6 cellular contexts compared by ENCODE assay signal in genomic region chr19:48964205-48965032, GRCh38. TPM values are rescaled to one million over a fixed set of nuclear protein-coding genes. Genes with fewer than 3 reads are reported as not detected.
DNase-seq lines count a peak whose midpoint lies in the region; ATAC-seq, FAIRE-seq and TF ChIP-seq lines count a peak whose summit lies in the region.

No MANE protein-coding gene starts in this region.

- H2AFZ ChIP-seq in GM12878 (ENCODE audit: control insufficient read depth, low read depth, low read length), result peak overlapping the region; percentile 20; the same call in 1 of the 2 replicates

- BruUV-seq in GM12878 (replicated peaks; lab: Mats Ljungman, UMichigan), result TSS peak; percentile 68

- RAD21 ChIA-PET in GM12878 (lab: Charles Lee; ENCODE audit: unreplicated experiment), result interaction anchor here (0.7 to 1.6 kb wide), 10 partner anchors 10 to 176 kb away, joined by 3 to 12 read pairs (median 6); partner anchors contain the start of genes BAX, GYS1 and RUVBL2

- H3K27ac Mint-ChIP-seq in IgD-negative memory B cell (peak overlapping the region; percentile 95 to 100 (median 99)), natural killer cell (peak overlapping the region; percentile 98 to 99)

- H3K36me3 ChIP-seq in GM12878 (ENCODE audit: control insufficient read depth in 2 of 2, insufficient read depth in 2 of 2, low read length in 1 of 2), result peaks cover 3 to 19% of the 10 kb centered on the region in 2 experiments

- H3K27me3 Mint-ChIP-seq in IgD-negative memory B cell (no peaks in the 10 kb centered on the region), natural killer cell (ENCODE audit: low read depth in 2 of 2) (no peaks in the 10 kb centered on the region)

- peak overlapping the region; percentile 73 for H3K9ac ChIP-seq in GM12878 (ENCODE audit: control insufficient read depth, insufficient read depth, low read length)

- 4% methylated on average over 19 of the region's 19 CpGs for WGBS in GM12878 (ENCODE audit: insufficient coverage, insufficient replicate concordance, low lambda C conversion rate, missing lambda C conversion rate)

- peak overlapping the region; percentile 93 to 99 (median 96) for H3K4me3 Mint-ChIP-seq in IgD-negative memory B cell
- H3K4me3 Mint-ChIP-seq in natural killer cell, result peak overlapping the region; percentile 86

- POLR2A ChIA-PET in GM12878 (lab: Charles Lee), result interaction anchor here (0.5 to 4.2 kb wide), 25 partner anchors 9 to 1221 kb away, joined by 3 to 64 read pairs (median 5); partner anchors contain the start of genes BAX, BCAT2, DHDH and GYS1

- H3K27ac ChIP-seq in GM12878 (ENCODE audit: control insufficient read depth, insufficient read depth), result peak overlapping the region; percentile 84

- intact Hi-C loops in GM12878 (cut with micrococcal nuclease; ENCODE audit: unreplicated experiment) (loop anchor here (1.0 to 10.0 kb wide), 2 partner anchors 89 to 330 kb away; partner anchors contain the start of gene DBP), natural killer cell (cut with micrococcal nuclease) (loop anchor here (1.0 to 10.0 kb wide), 4 partner anchors 10 to 320 kb away; partner anchors contain the start of genes BAX, CA11, NUCB1 and PPP1R15A)

- DNase-seq in GM12878 (ENCODE audit: low read depth, low spot score) (no peak), natural killer cell (no peak), NCI-H146 (lab: John Stamatoyannopoulos, UW) (no peak)
- no peak for DNase-seq in stimulated activated CD4-positive, alpha-beta T cell treated with anti-CD3 and anti-CD28 coated beads, Interleukin-2, amount 100 ng/mL, for 48 hours

- H3K9me3 Mint-ChIP-seq in IgD-negative memory B cell, result no peaks in the 10 kb centered on the region
- H3K9me3 Mint-ChIP-seq in natural killer cell, result no peaks in the 10 kb centered on the region

- no peak for TF ChIP-seq RAD21 in GM12878 (IDR thresholded peaks at IDR 0.05; ENCODE audit: insufficient read depth, low read depth, low read length)

- ATAC-seq in GM12878 (no peak), natural killer cell (no peak), HG03469 (IDR thresholded peaks at IDR 0.05; ENCODE audit: unreplicated experiment) (no peak)

- no peaks in the 10 kb centered on the region for H4K20me1 ChIP-seq in GM12878 (ENCODE audit: control insufficient read depth, insufficient read depth)

- peak overlapping the region; percentile 73 for H3K4me3 ChIP-seq in GM12878

- FAIRE-seq in GM12878 (lab: Jason Lieb, UNC), result peak; percentile 72

- CTCF ChIA-PET in GM12878 (lab: Yijun Ruan, JAX), result interaction anchor here (0.7 to 2.2 kb wide), 8 partner anchors 29 to 488 kb away, joined by 3 to 10 read pairs (median 5); partner anchors contain the start of genes GYS1, HSD17B14, PIH1D1 and PPP1R15A

- in situ Hi-C loops in GM12878 (cut with MboI), result no loop called here

- H3K9me3 ChIP-seq in GM12878 (replicated peaks; ENCODE audit: control insufficient read depth, insufficient read depth, low read length), result no peaks in the 10 kb centered on the region

- H3K4me1 ChIP-seq in GM12878 (ENCODE audit: control insufficient read depth, insufficient read depth, low read length), result peaks cover 41% of the 10 kb centered on the region

- peak overlapping the region; percentile 98 for H3K4me2 ChIP-seq in GM12878 (ENCODE audit: control insufficient read depth, insufficient read depth)

- peaks cover 33% of the 10 kb centered on the region for H3K79me2 ChIP-seq in GM12878 (ENCODE audit: control insufficient read depth, insufficient read depth, low read length)

- no peaks in the 10 kb centered on the region for H3K27me3 ChIP-seq in GM12878 (replicated peaks in 1 of 2; ENCODE audit: control insufficient read depth in 2 of 2, insufficient read depth in 2 of 2, low read length in 1 of 2)

- H3K4me1 Mint-ChIP-seq in IgD-negative memory B cell (peaks cover 29 to 38% (median 36%) of the 10 kb centered on the region in 3 donors), natural killer cell (peaks cover 51 to 63% of the 10 kb centered on the region in 2 donors)

- H3K36me3 Mint-ChIP-seq in IgD-negative memory B cell (peaks cover 2% of the 10 kb centered on the region), natural killer cell (no peaks in the 10 kb centered on the region)

- no peak for TF ChIP-seq EP300 in GM12878 (IDR thresholded peaks at IDR 0.05; ENCODE audit: borderline replicate concordance in 1 of 2, control insufficient read depth in 1 of 2, low read depth in 2 of 2, low read length in 2 of 2)

- TF ChIP-seq CTCF in GM12878 (IDR thresholded peaks at IDR 0.05 in 2 of 3, conservative IDR thresholded peaks at IDR 0.05 in 1 of 3; ENCODE audit: control insufficient read depth in 2 of 3, extremely low read depth in 1 of 3, insufficient read depth in 1 of 3, low read depth in 3 of 3, low read length in 3 of 3) (no peak), natural killer cell (IDR thresholded peaks at IDR 0.05) (no peak)

- SMC1A ChIA-PET in GM12878 (lab: Charles Lee; ENCODE audit: uncharacterized antibody, unreplicated experiment), result interaction anchor here (0.8 to 2.2 kb wide), 8 partner anchors 10 to 169 kb away, joined by 3 to 24 read pairs (median 4); partner anchors contain the start of genes GYS1, PPP1R15A and RUVBL2

- no peak for TF ChIP-seq POLR2A in GM12878 (IDR thresholded peaks at IDR 0.05; ENCODE audit: low read depth, low read length)

RNA-seq across cellular contexts. Expression of gene FTL, which starts 0.7 kb away (rescaled TPM):
- polyA plus RNA-seq in IgD-negative memory B cell (7,236 TPM), GM12878 (2011; rRNA removed) (148 and 364 TPM in 2 replicates), GM12878 (2014; fragmentation: Illumina TruSeq; extraction: Trizol) (1,187 and 1,762 TPM in 2 replicates), GM12878 (2014; fragmentation: Nextera tagmentation; extraction: Ambion mirVana) (1,000 to 10,000 TPM; 5,502 to 8,913 TPM), GM12878 (2014; rRNA removed) (1,363 and 1,437 TPM in 2 replicates), GM12878 (2016; fragmentation: Nextera tagmentation; extraction: Ambion mirVana) (1,000 to 10,000 TPM; 4,849 to 4,896 TPM)
- total RNA-seq in GM12878 (2013; cell fraction: nucleolus; rRNA removed), result 86.0 and 88.4 TPM in 2 replicates
- total RNA-seq in GM12878 (2014; rRNA removed) (1,329 and 1,429 TPM in 2 replicates), GM12878 (2014; rRNA removed; fragmentation: Illumina TruSeq; extraction: Trizol) (1,207 and 1,334 TPM in 2 replicates), GM12878 (2021) (994 and 1,017 TPM in 2 replicates), natural killer cell (1,000 to 10,000 TPM in 2 of 3 donors, 100 to 1,000 TPM in 1; 554 to 1,168 (median 1,024) TPM)
- 1,181 TPM for polyA plus RNA-seq in GM12878 (2011; ENCODE audit: low read depth)
- 1,075 and 1,106 TPM in 2 replicates for polyA plus RNA-seq in GM12878 (2011; cell fraction: cytosol; rRNA removed)
- polyA plus RNA-seq in GM12878 (2011; cell fraction: nucleus; rRNA removed), result 345 and 359 TPM in 2 replicates
- polyA plus RNA-seq in GM12878 (2012), result 1,628 and 2,313 TPM in 2 replicates
- 168 and 426 TPM in 2 replicates for polyA minus RNA-seq in GM12878 (2011; rRNA and poly(A)+ RNA removed)
- polyA minus RNA-seq in GM12878 (2011; cell fraction: cytosol; rRNA and poly(A)+ RNA removed), result 172 and 175 TPM in 2 replicates
- polyA minus RNA-seq in GM12878 (2011; cell fraction: nucleus; rRNA and poly(A)+ RNA removed), result 67.8 and 78.5 TPM in 2 replicates

RNA-seq across cellular contexts. Expression of gene BAX, which starts 9.7 kb away (rescaled TPM):
- polyA plus RNA-seq in IgD-negative memory B cell, result 101 TPM
- 45.7 and 48.8 TPM in 2 replicates for total RNA-seq in GM12878 (2013; cell fraction: nucleolus; rRNA removed)
- 114 and 119 TPM in 2 replicates for total RNA-seq in GM12878 (2014; rRNA removed)
- total RNA-seq in GM12878 (2014; rRNA removed; fragmentation: Illumina TruSeq; extraction: Trizol), result 73.1 and 73.4 TPM in 2 replicates
- 221 and 223 TPM in 2 replicates for total RNA-seq in GM12878 (2021)
- polyA plus RNA-seq in GM12878 (2011; ENCODE audit: low read depth), result 270 TPM
- polyA plus RNA-seq in GM12878 (2011; rRNA removed), result 104 and 163 TPM in 2 replicates
- polyA plus RNA-seq in GM12878 (2011; cell fraction: cytosol; rRNA removed), result 226 and 231 TPM in 2 replicates
- 190 and 218 TPM in 2 replicates for polyA plus RNA-seq in GM12878 (2011; cell fraction: nucleus; rRNA removed)
- polyA plus RNA-seq in GM12878 (2012), result 155 and 219 TPM in 2 replicates
- 61.4 and 122 TPM in 2 replicates for polyA plus RNA-seq in GM12878 (2014; fragmentation: Illumina TruSeq; extraction: Trizol)
- 10 to 100 TPM in 1 of 2 experiments, 1 to 10 TPM in 1; 7.2 to 15.3 TPM for polyA plus RNA-seq in GM12878 (2014; fragmentation: Nextera tagmentation; extraction: Ambion mirVana)
- 205 and 237 TPM in 2 replicates for polyA plus RNA-seq in GM12878 (2014; rRNA removed)
- polyA plus RNA-seq in GM12878 (2016; fragmentation: Nextera tagmentation; extraction: Ambion mirVana), result 100 to 1,000 TPM; 152 to 164 TPM
- polyA minus RNA-seq in GM12878 (2011; rRNA and poly(A)+ RNA removed), result 47.0 and 93.4 TPM in 2 replicates
- 68.7 and 69.7 TPM in 2 replicates for polyA minus RNA-seq in GM12878 (2011; cell fraction: cytosol; rRNA and poly(A)+ RNA removed)
- 66.3 and 104 TPM in 2 replicates for polyA minus RNA-seq in GM12878 (2011; cell fraction: nucleus; rRNA and poly(A)+ RNA removed)
- 100 to 1,000 TPM; 117 to 133 (median 120) TPM for total RNA-seq in natural killer cell

RNA-seq across cellular contexts. Expression of gene GYS1, which starts 28.7 kb away (rescaled TPM):
- polyA plus RNA-seq in IgD-negative memory B cell, result 26.4 TPM
- 77.6 and 83.1 TPM in 2 replicates for total RNA-seq in GM12878 (2013; cell fraction: nucleolus; rRNA removed)
- 35.4 and 39.5 TPM in 2 replicates for total RNA-seq in GM12878 (2014; rRNA removed)
- 20.2 and 21.5 TPM in 2 replicates for total RNA-seq in GM12878 (2014; rRNA removed; fragmentation: Illumina TruSeq; extraction: Trizol)
- 37.3 and 40.2 TPM in 2 replicates for total RNA-seq in GM12878 (2021)
- polyA plus RNA-seq in GM12878 (2011; ENCODE audit: low read depth), result 30.6 TPM
- polyA plus RNA-seq in GM12878 (2011; rRNA removed), result 36.0 and 62.0 TPM in 2 replicates
- polyA plus RNA-seq in GM12878 (2011; cell fraction: cytosol; rRNA removed), result 72.2 and 76.1 TPM in 2 replicates
- 87.8 and 91.9 TPM in 2 replicates for polyA plus RNA-seq in GM12878 (2011; cell fraction: nucleus; rRNA removed)
- 49.4 and 54.4 TPM in 2 replicates for polyA plus RNA-seq in GM12878 (2012)
- polyA plus RNA-seq in GM12878 (2014; fragmentation: Illumina TruSeq; extraction: Trizol), result 40.6 and 44.3 TPM in 2 replicates
- polyA plus RNA-seq in GM12878 (2014; fragmentation: Nextera tagmentation; extraction: Ambion mirVana), result 1 to 10 TPM; 3.7 to 5.8 TPM
- polyA plus RNA-seq in GM12878 (2014; rRNA removed), result 42.2 and 45.5 TPM in 2 replicates
- polyA plus RNA-seq in GM12878 (2016; fragmentation: Nextera tagmentation; extraction: Ambion mirVana), result 10 to 100 TPM; 37.3 to 40.6 TPM
- polyA minus RNA-seq in GM12878 (2011; rRNA and poly(A)+ RNA removed), result 56.8 and 118 TPM in 2 replicates
- 23.9 and 29.7 TPM in 2 replicates for polyA minus RNA-seq in GM12878 (2011; cell fraction: cytosol; rRNA and poly(A)+ RNA removed)
- polyA minus RNA-seq in GM12878 (2011; cell fraction: nucleus; rRNA and poly(A)+ RNA removed), result 38.2 and 52.7 TPM in 2 replicates
- total RNA-seq in natural killer cell, result 10 to 100 TPM; 31.6 to 34.5 (median 34.4) TPM

RNA-seq across cellular contexts. Expression of gene RUVBL2, which starts 29.3 kb away (rescaled TPM):
- polyA plus RNA-seq in IgD-negative memory B cell (65.7 TPM), GM12878 (2011; rRNA removed) (58.7 and 117 TPM in 2 replicates), GM12878 (2014; fragmentation: Illumina TruSeq; extraction: Trizol) (11.8 and 53.8 TPM in 2 replicates), GM12878 (2014; fragmentation: Nextera tagmentation; extraction: Ambion mirVana) (10 to 100 TPM; 33.8 to 70.6 TPM), GM12878 (2014; rRNA removed) (142 and 166 TPM in 2 replicates), GM12878 (2016; fragmentation: Nextera tagmentation; extraction: Ambion mirVana) (100 to 1,000 TPM; 214 to 224 TPM)
- total RNA-seq in GM12878 (2013; cell fraction: nucleolus; rRNA removed), result 60.9 and 67.9 TPM in 2 replicates
- total RNA-seq in GM12878 (2014; rRNA removed) (195 and 202 TPM in 2 replicates), GM12878 (2014; rRNA removed; fragmentation: Illumina TruSeq; extraction: Trizol) (80.3 and 97.0 TPM in 2 replicates), GM12878 (2021) (134 and 142 TPM in 2 replicates), natural killer cell (10 to 100 TPM; 23.6 to 28.3 (median 26.5) TPM)
- 38.4 TPM for polyA plus RNA-seq in GM12878 (2011; ENCODE audit: low read depth)
- 182 and 281 TPM in 2 replicates for polyA plus RNA-seq in GM12878 (2011; cell fraction: cytosol; rRNA removed)
- 206 and 275 TPM in 2 replicates for polyA plus RNA-seq in GM12878 (2011; cell fraction: nucleus; rRNA removed)
- 88.4 and 111 TPM in 2 replicates for polyA plus RNA-seq in GM12878 (2012)
- 125 and 207 TPM in 2 replicates for polyA minus RNA-seq in GM12878 (2011; rRNA and poly(A)+ RNA removed)
- polyA minus RNA-seq in GM12878 (2011; cell fraction: cytosol; rRNA and poly(A)+ RNA removed), result 59.3 and 70.5 TPM in 2 replicates
- polyA minus RNA-seq in GM12878 (2011; cell fraction: nucleus; rRNA and poly(A)+ RNA removed), result 47.3 and 83.5 TPM in 2 replicates

RNA-seq across cellular contexts. Expression of gene DHDH, which starts 30.9 kb away (rescaled TPM):
- polyA plus RNA-seq in IgD-negative memory B cell (0.39 TPM), GM12878 (2011; rRNA removed) (0.15 and 0.23 TPM in 2 replicates), GM12878 (2014; fragmentation: Illumina TruSeq; extraction: Trizol) (not detected in 2 replicates), GM12878 (2014; fragmentation: Nextera tagmentation; extraction: Ambion mirVana) (under 1 TPM in 1 of 2 experiments, not detected in 1; 0.13 TPM), GM12878 (2014; rRNA removed) (0.19 TPM in 1 of 2 replicates, not detected in the other), GM12878 (2016; fragmentation: Nextera tagmentation; extraction: Ambion mirVana) (under 1 TPM in 1 of 2 experiments, not detected in 1; 0.21 TPM)
- total RNA-seq in GM12878 (2013; cell fraction: nucleolus; rRNA removed), result not detected in 2 replicates
- total RNA-seq in GM12878 (2014; rRNA removed) (not detected in 2 replicates), GM12878 (2014; rRNA removed; fragmentation: Illumina TruSeq; extraction: Trizol) (not detected in 2 replicates), GM12878 (2021) (not detected in 2 replicates), natural killer cell (not detected)
- not detected for polyA plus RNA-seq in GM12878 (2011; ENCODE audit: low read depth)
- 0.25 and 0.28 TPM in 2 replicates for polyA plus RNA-seq in GM12878 (2011; cell fraction: cytosol; rRNA removed)
- polyA plus RNA-seq in GM12878 (2011; cell fraction: nucleus; rRNA removed), result 0.16 and 0.26 TPM in 2 replicates
- 1.1 and 1.2 TPM in 2 replicates for polyA plus RNA-seq in GM12878 (2012)
- not detected in 2 replicates for polyA minus RNA-seq in GM12878 (2011; rRNA and poly(A)+ RNA removed)
- not detected in 2 replicates for polyA minus RNA-seq in GM12878 (2011; cell fraction: cytosol; rRNA and poly(A)+ RNA removed)
- polyA minus RNA-seq in GM12878 (2011; cell fraction: nucleus; rRNA and poly(A)+ RNA removed), result not detected in 2 replicates
